ENCODE assay signal across 8 cellular contexts in the genomic region with DNA sequence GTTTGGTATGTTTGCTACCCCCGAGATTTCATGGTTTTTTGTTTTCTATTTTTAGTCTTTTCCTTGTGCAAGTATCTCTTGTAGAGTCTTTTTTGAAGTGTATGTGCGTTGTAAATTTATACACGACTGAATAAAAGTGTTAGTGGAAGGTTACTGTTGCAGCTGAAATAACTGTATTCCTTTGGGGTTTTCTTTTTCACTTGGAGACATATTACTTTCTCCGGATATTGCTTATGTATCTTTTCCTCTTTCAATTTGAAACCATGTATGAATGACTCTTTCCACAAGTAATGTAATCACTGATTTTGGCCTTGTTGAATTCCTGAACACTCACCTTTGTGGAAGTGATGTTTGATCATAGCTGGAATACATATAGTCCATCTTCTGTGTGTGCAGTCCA. TPM values are rescaled to one million over a fixed set of nuclear protein-coding genes. Genes with fewer than 3 reads are reported as not detected.
DNase-seq lines count a peak whose midpoint lies in the region; ATAC-seq lines count a peak whose summit lies in the region.

No MANE protein-coding gene starts in this region.

- peaks cover 45% of the 10 kb centered on the region for H3K4me1 Mint-ChIP-seq in central memory CD8-positive, alpha-beta T cell
- H3K4me1 Mint-ChIP-seq in naive thymus-derived CD4-positive, alpha-beta T cell = peaks cover 34 to 68% (median 61%) of the 10 kb centered on the region in 7 donors

- intact Hi-C loops in naive thymus-derived CD4-positive, alpha-beta T cell (cut with micrococcal nuclease) = loop anchor here (2.0 to 5.0 kb wide), 6 partner anchors 284 to 1900 kb away; a partner anchor contains a TSS

- peak overlapping the region; percentile 99 for H3K4me3 Mint-ChIP-seq in central memory CD8-positive, alpha-beta T cell
- H3K4me3 Mint-ChIP-seq in naive thymus-derived CD4-positive, alpha-beta T cell = peak overlapping the region; percentile 84 to 100 (median 98)

- H3K9ac ChIP-seq in BLaER1 = peak overlapping the region; percentile 93

- H3K36me3 ChIP-seq in BLaER1 = peaks cover 32% of the 10 kb centered on the region
- H3K36me3 ChIP-seq in naive thymus-derived CD4-positive, alpha-beta T cell (ENCODE audit: control insufficient read depth in 2 of 3, insufficient read depth in 3 of 3, low read length in 3 of 3) = peaks cover 0 to 8% (median 0%) of the 10 kb centered on the region in 3 experiments

- no peaks in the 10 kb centered on the region for H3K27me3 ChIP-seq in BLaER1
- no peaks in the 10 kb centered on the region for H3K27me3 ChIP-seq in naive thymus-derived CD4-positive, alpha-beta T cell (ENCODE audit: control insufficient read depth in 2 of 2, insufficient read depth in 2 of 2, low read length in 2 of 2)

- POLR2A ChIA-PET in naive thymus-derived CD4-positive, alpha-beta T cell (lab: Charles Lee) = interaction anchor here (6.6 kb wide), 1 partner anchor 69 kb away, joined by 49 read pairs; a partner anchor contains a TSS

- peak overlapping the region; percentile 96 for H3K27ac Mint-ChIP-seq in central memory CD8-positive, alpha-beta T cell (ENCODE audit: low read depth)
- peak overlapping the region; percentile 89 to 98 (median 97) for H3K27ac Mint-ChIP-seq in naive thymus-derived CD4-positive, alpha-beta T cell

- H4K20me1 ChIP-seq in BLaER1 = peaks cover 88% of the 10 kb centered on the region

- DNase-seq in Jurkat, Clone E6-1 (ENCODE audit: low read depth, low spot score) = no peak
- no peak for DNase-seq in central memory CD8-positive, alpha-beta T cell (ENCODE audit: low spot score in 2 of 2)
- DNase-seq in naive thymus-derived CD4-positive, alpha-beta T cell = no peak
- DNase-seq in DMS53 (lab: John Stamatoyannopoulos, UW) (no peak), hepatic stellate cell (ENCODE audit: low spot score) (no peak), cortex of kidney (lab: John Stamatoyannopoulos, UW) (no peak)

- peaks cover 12% of the 10 kb centered on the region for H3K36me3 Mint-ChIP-seq in central memory CD8-positive, alpha-beta T cell (ENCODE audit: insufficient read depth)
- H3K36me3 Mint-ChIP-seq in naive thymus-derived CD4-positive, alpha-beta T cell = peaks cover 0 to 14% (median 4%) of the 10 kb centered on the region in 5 donors

- H3K9me3 Mint-ChIP-seq in central memory CD8-positive, alpha-beta T cell = no peaks in the 10 kb centered on the region
- H3K9me3 Mint-ChIP-seq in naive thymus-derived CD4-positive, alpha-beta T cell = no peaks in the 10 kb centered on the region

- no peak for ATAC-seq in central memory CD8-positive, alpha-beta T cell (replicated peaks; ENCODE audit: extremely low read depth, poor library complexity, severe bottlenecking)
- ATAC-seq in naive thymus-derived CD4-positive, alpha-beta T cell = no peak
- ATAC-seq in GM21576 (IDR thresholded peaks at IDR 0.05; ENCODE audit: unreplicated experiment) = no peak

- CTCF ChIA-PET in naive thymus-derived CD4-positive, alpha-beta T cell (lab: Charles Lee) = no interaction called here

- H3K9me3 ChIP-seq in BLaER1 = no peaks in the 10 kb centered on the region
- H3K9me3 ChIP-seq in naive thymus-derived CD4-positive, alpha-beta T cell (ENCODE audit: control insufficient read depth in 2 of 3, low read length in 3 of 3) = no peaks in the 10 kb centered on the region

- no peak overlapping the region for H3K27ac ChIP-seq in BLaER1
- peak overlapping the region; percentile 80 for H3K27ac ChIP-seq in naive thymus-derived CD4-positive, alpha-beta T cell (ENCODE audit: low read depth, low read length)

- H3K27me3 Mint-ChIP-seq in central memory CD8-positive, alpha-beta T cell = no peaks in the 10 kb centered on the region
- H3K27me3 Mint-ChIP-seq in naive thymus-derived CD4-positive, alpha-beta T cell = no peaks in the 10 kb centered on the region

- peak overlapping the region; percentile 89 for H3K4me2 ChIP-seq in BLaER1

- H3K4me3 ChIP-seq in BLaER1 = peak overlapping the region; percentile 100
- H3K4me3 ChIP-seq in Jurkat, Clone E6-1 (ENCODE audit: low read length) = peak overlapping the region; percentile 98
- peak overlapping the region; percentile 93 for H3K4me3 ChIP-seq in naive thymus-derived CD4-positive, alpha-beta T cell (ENCODE audit: low read length)

- H3K4me1 ChIP-seq in BLaER1 = peaks cover 32% of the 10 kb centered on the region
- H3K4me1 ChIP-seq in naive thymus-derived CD4-positive, alpha-beta T cell (ENCODE audit: control insufficient read depth in 2 of 2, insufficient read depth in 2 of 2, low read length in 2 of 2) = peaks cover 21 to 27% of the 10 kb centered on the region in 2 donors

RNA-seq across cellular contexts. Expression of a gene that starts 1.0 kb away (rescaled TPM):
- 10.9 TPM for polyA plus RNA-seq in Jurkat, Clone E6-1 (2012; ENCODE audit: insufficient read depth, insufficient read length)
- 10 to 100 TPM in 4 of 5 experiments, 1 to 10 TPM in 1; 6.2 to 18.2 (median 11.0) TPM for total RNA-seq in naive thymus-derived CD4-positive, alpha-beta T cell
- polyA plus RNA-seq in naive thymus-derived CD4-positive, alpha-beta T cell = 1 to 10 TPM; 5.6 to 8.2 TPM

RNA-seq across cellular contexts. Expression of a gene that starts 1.1 kb away (rescaled TPM):
- 30.1 TPM for polyA plus RNA-seq in Jurkat, Clone E6-1 (2012; ENCODE audit: insufficient read depth, insufficient read length)
- total RNA-seq in naive thymus-derived CD4-positive, alpha-beta T cell = 10 to 100 TPM; 17.3 to 27.2 (median 19.8) TPM
- 1 to 10 TPM; 4.7 to 6.8 TPM for polyA plus RNA-seq in naive thymus-derived CD4-positive, alpha-beta T cell
